In the genomic region with DNA sequence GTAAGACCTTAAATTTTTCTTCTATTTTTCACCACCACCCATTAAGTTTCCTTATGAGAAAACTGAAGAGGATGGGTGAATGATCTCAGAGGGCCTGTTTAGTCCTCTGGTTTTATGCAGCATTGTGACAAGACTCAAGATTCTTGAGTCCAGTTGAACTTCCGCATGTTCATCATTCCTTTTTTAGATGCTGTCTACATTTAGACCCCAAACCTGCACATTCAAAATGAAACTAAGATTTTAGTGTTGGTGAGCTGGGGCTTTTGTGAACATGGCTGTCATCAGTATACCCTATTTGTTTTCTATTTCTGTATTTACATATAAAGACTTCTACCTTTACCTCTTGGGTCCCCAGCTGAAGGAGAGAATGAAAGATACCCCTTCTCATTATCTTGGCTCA, we compare ENCODE assay signal across 12 cellular contexts. TPM values are rescaled to one million over a fixed set of nuclear protein-coding genes. Genes with fewer than 3 reads are reported as not detected.
DNase-seq lines count a peak whose midpoint lies in the region; ATAC-seq, FAIRE-seq and TF ChIP-seq lines count a peak whose summit lies in the region.
"Had no signal": no experiment of that assay in that cellular context is flagged by ENCODE, and none has a peak within 500 bp of the region (broad histone marks: within the 10 kb centered on the region; RNA-seq: fewer than 3 reads in every experiment).

No MANE protein-coding gene starts in this region.

- no peak for TF ChIP-seq CTCF in ascending aorta (IDR thresholded peaks at IDR 0.05)
- TF ChIP-seq CTCF in kidney (IDR thresholded peaks at IDR 0.05; ENCODE audit: borderline replicate concordance, extremely low read depth, insufficient read depth), result no peak
- no peak for TF ChIP-seq CTCF in mucosa of descending colon (IDR thresholded peaks at IDR 0.05)

- peak; percentile 78 for ATAC-seq in GM18858 (IDR thresholded peaks at IDR 0.05; ENCODE audit: unreplicated experiment)
- ATAC-seq in GM21381 (IDR thresholded peaks at IDR 0.05; ENCODE audit: unreplicated experiment), result peak; percentile 70
- peak; percentile 56 for ATAC-seq in HG03097 (IDR thresholded peaks at IDR 0.05; ENCODE audit: low FRiP score, unreplicated experiment)
- ATAC-seq in activated T-helper 17 cell treated with anti-CD3 and anti-CD28 coated beads, Interleukin-2, amount 50 U/mL, for 72 hours (replicated peaks), result peak; percentile 71
- no peak for ATAC-seq in mucosa of descending colon
- ATAC-seq: left cardiac atrium had no signal

- FAIRE-seq in kidney (lab: Jason Lieb, UNC), result no peak
- FAIRE-seq: endothelial cell of umbilical vein had no signal

- H3K27me3 Mint-ChIP-seq in activated T-helper 17 cell treated with anti-CD3 and anti-CD28 coated beads, Interleukin-2, amount 50 U/mL, for 72 hours, result no peaks in the 10 kb centered on the region
- H3K27me3 Mint-ChIP-seq: activated naive CD8-positive, alpha-beta T cell had no signal

- H3K27me3 ChIP-seq in ascending aorta, result no peaks in the 10 kb centered on the region

- H3K4me1 ChIP-seq in ascending aorta (peaks cover 0 to 14% of the 10 kb centered on the region in 2 donors), kidney (ENCODE audit: control insufficient read depth in 1 of 2, insufficient read depth in 1 of 2, low read depth in 1 of 2, low read length in 2 of 2) (peaks cover 0 to 3% of the 10 kb centered on the region in 2 donors), mucosa of descending colon (ENCODE audit: low read depth) (peaks cover 24% of the 10 kb centered on the region)

- no peak overlapping the region for H3K4me3 ChIP-seq in ascending aorta
- H3K4me3 ChIP-seq in kidney (ENCODE audit: low read length in 2 of 2), result no peak overlapping the region
- H3K4me3 ChIP-seq in mucosa of descending colon, result no peak overlapping the region

- H3K9me3 Mint-ChIP-seq in activated T-helper 17 cell treated with anti-CD3 and anti-CD28 coated beads, Interleukin-2, amount 50 U/mL, for 72 hours, result no peaks in the 10 kb centered on the region

- H3K4me3 Mint-ChIP-seq in activated T-helper 17 cell treated with anti-CD3 and anti-CD28 coated beads, Interleukin-2, amount 50 U/mL, for 72 hours, result peak overlapping the region; percentile 22
- H3K4me3 Mint-ChIP-seq: activated naive CD8-positive, alpha-beta T cell had no signal

- no peak overlapping the region for H3K9ac ChIP-seq in kidney (ENCODE audit: low read length in 2 of 2)

- H3K27ac ChIP-seq in ascending aorta (no peak overlapping the region), kidney (ENCODE audit: low read depth in 2 of 2, low read length in 2 of 2) (no peak overlapping the region)

- H3K36me3 ChIP-seq in ascending aorta (no peaks in the 10 kb centered on the region), kidney (ENCODE audit: control insufficient read depth in 1 of 2, insufficient read depth in 2 of 2, low read length in 2 of 2) (no peaks in the 10 kb centered on the region), mucosa of descending colon (ENCODE audit: low read depth) (no peaks in the 10 kb centered on the region)

- H3K36me3 Mint-ChIP-seq in activated T-helper 17 cell treated with anti-CD3 and anti-CD28 coated beads, Interleukin-2, amount 50 U/mL, for 72 hours (ENCODE audit: low read depth), result no peaks in the 10 kb centered on the region
- H3K36me3 Mint-ChIP-seq: activated naive CD8-positive, alpha-beta T cell had no signal

- peaks cover 26% of the 10 kb centered on the region for H3K4me1 Mint-ChIP-seq in activated T-helper 17 cell treated with anti-CD3 and anti-CD28 coated beads, Interleukin-2, amount 50 U/mL, for 72 hours

- intact Hi-C loops in ascending aorta (cut with DNase I), result loop anchor here (5.0 to 10.0 kb wide), 2 partner anchors 371 to 429 kb away; a partner anchor contains a TSS
- intact Hi-C loops in kidney (cut with DNase I), result loop anchor here (5.0 to 10.0 kb wide), 2 partner anchors 179 to 431 kb away; no protein-coding TSS in a partner anchor
- intact Hi-C loops in mucosa of descending colon (cut with DNase I, micrococcal nuclease), result loop anchor here (5.0 kb wide), 1 partner anchor 179 kb away; no protein-coding TSS in a partner anchor

- peak overlapping the region; percentile 4 for H3K27ac Mint-ChIP-seq in activated T-helper 17 cell treated with anti-CD3 and anti-CD28 coated beads, Interleukin-2, amount 50 U/mL, for 72 hours
- H3K27ac Mint-ChIP-seq: activated naive CD8-positive, alpha-beta T cell had no signal

- DNase-seq in NCI-H345 treated with DMSO at 0.1 percent for 48 hours (lab: John Stamatoyannopoulos, UW; ENCODE audit: unreplicated experiment) (no peak), ascending aorta (ENCODE audit: low spot score in 2 of 2) (no peak), kidney (no peak), mucosa of descending colon (no peak)
- DNase-seq: DMS79 treated with DMSO at 0.1 percent for 48 hours, left cardiac atrium had no signal

- H3K9me3 ChIP-seq in ascending aorta (no peaks in the 10 kb centered on the region), kidney (ENCODE audit: control insufficient read depth in 1 of 2, low read length in 2 of 2) (no peaks in the 10 kb centered on the region), mucosa of descending colon (no peaks in the 10 kb centered on the region)

RNA-seq across cellular contexts. Expression of a gene that starts 31.1 kb away (rescaled TPM):
- total RNA-seq in activated T-helper 17 cell treated with anti-CD3 and anti-CD28 coated beads, Interleukin-2, amount 50 U/mL, for 72 hours, result 10 to 100 TPM; 17.0 to 39.6 TPM
- 95.9 TPM for total RNA-seq in ascending aorta
- total RNA-seq in kidney, result 86.5 TPM
- polyA plus RNA-seq in kidney (ENCODE audit: insufficient read depth, low read depth, low replicate concordance), result 35.9 TPM
- 100 to 1,000 TPM; 213 to 399 (median 359) TPM for total RNA-seq in mucosa of descending colon

RNA-seq across cellular contexts. Expression of a gene that starts 38.8 kb away (rescaled TPM):
- not detected for total RNA-seq in activated T-helper 17 cell treated with anti-CD3 and anti-CD28 coated beads, Interleukin-2, amount 50 U/mL, for 72 hours
- not detected for total RNA-seq in ascending aorta
- total RNA-seq in kidney, result 0.44 TPM
- 10.8 TPM for polyA plus RNA-seq in kidney (ENCODE audit: insufficient read depth, low read depth, low replicate concordance)
- total RNA-seq in mucosa of descending colon, result 10 to 100 TPM; 20.9 to 64.0 (median 38.7) TPM
- total RNA-seq: endothelial cell of umbilical vein had no signal
- polyA plus RNA-seq: endothelial cell of umbilical vein had no signal

RNA-seq across cellular contexts. Expression of a gene that starts 55.9 kb away (rescaled TPM):
- total RNA-seq in activated T-helper 17 cell treated with anti-CD3 and anti-CD28 coated beads, Interleukin-2, amount 50 U/mL, for 72 hours, result not detected
- total RNA-seq in ascending aorta (not detected), kidney (not detected), mucosa of descending colon (not detected)
- polyA plus RNA-seq in kidney (ENCODE audit: insufficient read depth, low read depth, low replicate concordance), result not detected
- total RNA-seq: endothelial cell of umbilical vein, left cardiac atrium had no signal
- polyA plus RNA-seq: endothelial cell of umbilical vein had no signal

Comparison
In these comparisons a context has a peak if more than half of its experiments do, and no peak if none do; other contexts are left out.
1. RNA of a gene that starts 38.8 kb away (total RNA-seq): 20.9 to 64.0 TPM in mucosa of descending colon; 0.44 TPM in kidney (single experiment), not detected in activated T-helper 17 cell treated with anti-CD3 and anti-CD28 coated beads, Interleukin-2, amount 50 U/mL, for 72 hours and not detected in ascending aorta (single experiment); every median in the first group is over 10 times any median in the second.